Comparison of ENCODE assay signal across 1 cellular context in the genomic region with DNA sequence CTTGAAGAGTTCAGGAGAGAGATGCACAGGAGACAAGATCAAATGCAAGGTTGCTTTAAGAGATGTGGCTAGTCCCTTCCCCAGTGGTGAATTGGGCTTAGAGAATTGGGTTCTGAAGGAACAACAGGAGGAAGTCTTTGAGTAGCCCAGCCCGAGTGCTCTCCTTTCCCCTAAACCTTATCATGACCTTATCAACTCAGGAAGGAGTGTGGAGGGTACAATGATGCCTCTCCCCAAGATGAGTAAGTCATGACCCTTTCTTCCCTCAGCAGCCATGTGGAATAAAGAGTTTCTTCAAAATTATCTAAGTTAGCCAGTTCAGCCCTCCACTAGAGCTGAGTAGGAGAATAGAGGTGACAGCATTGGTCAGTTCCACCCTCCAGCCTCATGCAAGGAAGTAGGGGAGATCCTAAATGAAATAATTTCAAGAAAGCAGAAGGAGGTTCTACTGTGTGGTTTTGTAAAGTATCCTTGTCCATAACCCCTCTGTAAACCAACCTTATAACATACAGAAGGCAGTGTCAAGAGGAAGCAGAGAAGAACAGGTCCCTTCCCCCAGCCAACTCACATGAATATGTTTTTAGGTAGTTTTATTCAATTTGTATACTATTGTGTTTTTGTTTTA.
TF ChIP-seq lines count a peak whose summit lies in the region.

No MANE protein-coding gene starts in this region.

TF ChIP-seq in GM23338, 12 proteins besides CTCF, POLR2A, EP300 and RAD21 (continued from another document):
- TF ChIP-seq, protein P1, sequence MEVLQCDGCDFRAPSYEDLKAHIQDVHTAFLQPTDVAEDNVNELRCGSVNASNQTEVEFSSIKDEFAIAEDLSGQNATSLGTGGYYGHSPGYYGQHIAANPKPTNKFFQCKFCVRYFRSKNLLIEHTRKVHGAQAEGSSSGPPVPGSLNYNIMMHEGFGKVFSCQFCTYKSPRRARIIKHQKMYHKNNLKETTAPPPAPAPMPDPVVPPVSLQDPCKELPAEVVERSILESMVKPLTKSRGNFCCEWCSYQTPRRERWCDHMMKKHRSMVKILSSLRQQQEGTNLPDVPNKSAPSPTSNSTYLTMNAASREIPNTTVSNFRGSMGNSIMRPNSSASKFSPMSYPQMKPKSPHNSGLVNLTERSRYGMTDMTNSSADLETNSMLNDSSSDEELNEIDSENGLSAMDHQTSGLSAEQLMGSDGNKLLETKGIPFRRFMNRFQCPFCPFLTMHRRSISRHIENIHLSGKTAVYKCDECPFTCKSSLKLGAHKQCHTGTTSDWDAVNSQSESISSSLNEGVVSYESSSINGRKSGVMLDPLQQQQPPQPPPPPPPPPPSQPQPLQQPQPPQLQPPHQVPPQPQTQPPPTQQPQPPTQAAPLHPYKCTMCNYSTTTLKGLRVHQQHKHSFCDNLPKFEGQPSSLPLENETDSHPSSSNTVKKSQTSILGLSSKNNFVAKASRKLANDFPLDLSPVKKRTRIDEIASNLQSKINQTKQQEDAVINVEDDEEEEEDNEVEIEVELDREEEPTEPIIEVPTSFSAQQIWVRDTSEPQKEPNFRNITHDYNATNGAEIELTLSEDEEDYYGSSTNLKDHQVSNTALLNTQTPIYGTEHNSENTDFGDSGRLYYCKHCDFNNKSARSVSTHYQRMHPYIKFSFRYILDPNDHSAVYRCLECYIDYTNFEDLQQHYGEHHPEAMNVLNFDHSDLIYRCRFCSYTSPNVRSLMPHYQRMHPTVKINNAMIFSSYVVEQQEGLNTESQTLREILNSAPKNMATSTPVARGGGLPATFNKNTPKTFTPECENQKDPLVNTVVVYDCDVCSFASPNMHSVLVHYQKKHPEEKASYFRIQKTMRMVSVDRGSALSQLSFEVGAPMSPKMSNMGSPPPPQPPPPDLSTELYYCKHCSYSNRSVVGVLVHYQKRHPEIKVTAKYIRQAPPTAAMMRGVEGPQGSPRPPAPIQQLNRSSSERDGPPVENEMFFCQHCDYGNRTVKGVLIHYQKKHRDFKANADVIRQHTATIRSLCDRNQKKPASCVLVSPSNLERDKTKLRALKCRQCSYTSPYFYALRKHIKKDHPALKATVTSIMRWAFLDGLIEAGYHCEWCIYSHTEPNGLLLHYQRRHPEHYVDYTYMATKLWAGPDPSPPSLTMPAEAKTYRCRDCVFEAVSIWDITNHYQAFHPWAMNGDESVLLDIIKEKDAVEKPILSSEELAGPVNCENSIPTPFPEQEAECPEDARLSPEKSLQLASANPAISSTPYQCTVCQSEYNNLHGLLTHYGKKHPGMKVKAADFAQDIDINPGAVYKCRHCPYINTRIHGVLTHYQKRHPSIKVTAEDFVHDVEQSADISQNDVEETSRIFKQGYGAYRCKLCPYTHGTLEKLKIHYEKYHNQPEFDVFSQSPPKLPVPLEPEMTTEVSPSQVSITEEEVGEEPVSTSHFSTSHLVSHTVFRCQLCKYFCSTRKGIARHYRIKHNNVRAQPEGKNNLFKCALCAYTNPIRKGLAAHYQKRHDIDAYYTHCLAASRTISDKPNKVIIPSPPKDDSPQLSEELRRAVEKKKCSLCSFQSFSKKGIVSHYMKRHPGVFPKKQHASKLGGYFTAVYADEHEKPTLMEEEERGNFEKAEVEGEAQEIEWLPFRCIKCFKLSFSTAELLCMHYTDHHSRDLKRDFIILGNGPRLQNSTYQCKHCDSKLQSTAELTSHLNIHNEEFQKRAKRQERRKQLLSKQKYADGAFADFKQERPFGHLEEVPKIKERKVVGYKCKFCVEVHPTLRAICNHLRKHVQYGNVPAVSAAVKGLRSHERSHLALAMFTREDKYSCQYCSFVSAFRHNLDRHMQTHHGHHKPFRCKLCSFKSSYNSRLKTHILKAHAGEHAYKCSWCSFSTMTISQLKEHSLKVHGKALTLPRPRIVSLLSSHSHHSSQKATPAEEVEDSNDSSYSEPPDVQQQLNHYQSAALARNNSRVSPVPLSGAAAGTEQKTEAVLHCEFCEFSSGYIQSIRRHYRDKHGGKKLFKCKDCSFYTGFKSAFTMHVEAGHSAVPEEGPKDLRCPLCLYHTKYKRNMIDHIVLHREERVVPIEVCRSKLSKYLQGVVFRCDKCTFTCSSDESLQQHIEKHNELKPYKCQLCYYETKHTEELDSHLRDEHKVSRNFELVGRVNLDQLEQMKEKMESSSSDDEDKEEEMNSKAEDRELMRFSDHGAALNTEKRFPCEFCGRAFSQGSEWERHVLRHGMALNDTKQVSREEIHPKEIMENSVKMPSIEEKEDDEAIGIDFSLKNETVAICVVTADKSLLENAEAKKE (CRISPR knock-in tag; IDR thresholded peaks at IDR 0.05), result no peak
- TF ChIP-seq NANOG (IDR thresholded peaks at IDR 0.05; ENCODE audit: borderline replicate concordance) (no peak), CREB1 (CRISPR knock-in tag; IDR thresholded peaks at IDR 0.05; ENCODE audit: low read depth) (no peak)
